8 cellular contexts compared by ENCODE assay signal in the genomic region with DNA sequence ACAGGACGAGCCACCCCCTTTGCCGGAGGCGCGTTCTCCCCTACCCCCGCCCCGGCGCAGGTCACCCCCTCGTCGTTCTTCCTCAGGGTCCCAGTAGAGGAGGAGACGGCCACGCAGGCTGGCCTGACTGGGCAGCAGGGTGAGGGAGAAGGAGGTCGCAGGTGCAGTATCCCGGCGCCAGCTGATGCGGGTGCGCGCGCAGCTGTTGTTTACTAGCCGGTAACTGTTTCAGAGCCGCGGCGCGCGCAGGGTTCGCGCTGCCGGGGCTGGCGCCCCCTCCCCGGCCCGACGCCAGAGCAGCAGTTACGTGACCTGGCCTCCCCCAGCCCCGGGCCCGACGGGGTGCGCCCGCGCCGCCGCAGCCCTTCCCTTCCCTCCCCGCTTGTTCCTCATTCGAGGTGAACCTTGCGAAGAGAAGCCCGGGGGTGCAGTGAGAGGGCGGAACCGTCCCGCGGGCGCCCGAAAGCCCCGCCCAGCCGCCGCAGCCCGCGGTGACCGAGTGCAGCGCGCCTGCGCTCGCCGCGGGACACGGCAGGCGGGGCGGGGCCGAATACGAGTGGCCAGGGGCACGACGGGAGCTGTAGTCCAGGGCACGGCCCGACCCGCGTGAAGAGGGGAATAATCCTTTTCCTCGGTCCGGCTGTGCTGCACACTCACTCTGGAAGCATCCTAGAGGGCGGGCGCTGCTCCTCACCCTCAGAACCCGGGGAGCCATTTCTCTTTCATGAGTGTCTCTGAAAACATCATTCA. TPM values are rescaled to one million over a fixed set of nuclear protein-coding genes. Genes with fewer than 3 reads are reported as not detected.
DNase-seq lines count a peak whose midpoint lies in the region; FAIRE-seq and TF ChIP-seq lines count a peak whose summit lies in the region.

SLC12A6 (minus strand) TSS at position 225 of the 750 bp plus-strand sequence. CDS start 1,101 bp downstream, outside the sequence.

- peak within 1 kb of the TSS; percentile 65 for H2AFZ ChIP-seq in MM.1S (ENCODE audit: low read length)

- H3K4me2 ChIP-seq in MM.1S (ENCODE audit: low read depth, low read length), result peak within 1 kb of the TSS; percentile 92

- H3K27ac ChIP-seq in MM.1S (ENCODE audit: low read length) (peak within 1 kb of the TSS; percentile 80), neutrophil (peak within 1 kb of the TSS; percentile 99)

- peak; percentile 78 for FAIRE-seq in G401.6 (lab: Jason Lieb, UNC)

- in situ Hi-C loops in HAP-1 (cut with MboI; ENCODE audit: low sequenced_read_pairs) (loop anchor here (5.0 kb wide), 1 partner anchor 95 kb away; no protein-coding TSS in a partner anchor), SK-MEL-5 (cut with HindIII; ENCODE audit: low pct_unique_long_range_greater_than_20kb, low sequenced_read_pairs) (no loop called here)

- H3K4me1 ChIP-seq in HAP-1 (peaks cover 28% of the 10 kb centered on the region), MM.1S (ENCODE audit: low read length) (peaks cover 14% of the 10 kb centered on the region), neutrophil (ENCODE audit: control insufficient read depth in 1 of 2, insufficient read depth in 1 of 2, low read depth in 1 of 2, low read length in 1 of 2) (peaks cover 55 to 77% of the 10 kb centered on the region in 2 experiments)

- no peaks in the 10 kb centered on the region for H3K27me3 ChIP-seq in HAP-1 (ENCODE audit: low read depth)
- H3K27me3 ChIP-seq in MM.1S (replicated peaks; ENCODE audit: insufficient read depth, low read length), result no peaks in the 10 kb centered on the region
- H3K27me3 ChIP-seq in neutrophil, result no peaks in the 10 kb centered on the region

- peak; percentile 88 to 95 for DNase-seq in HAP-1 (ENCODE audit: low spot score in 2 of 2)
- DNase-seq in MM.1S, result peak; percentile 94
- DNase-seq in SK-MEL-5 (ENCODE audit: low read depth, low spot score), result peak; percentile 90
- peak; percentile 92 for DNase-seq in activated naive CD4-positive, alpha-beta T cell treated with Interleukin-2 at 50 U/mL for 16 hours
- DNase-seq in foreskin melanocyte, result peak; percentile 82

- peak within 1 kb of the TSS; percentile 75 for H3K4me3 ChIP-seq in HAP-1
- H3K4me3 ChIP-seq in MM.1S (ENCODE audit: low read length), result peak within 1 kb of the TSS; percentile 87
- peak within 1 kb of the TSS; percentile 83 to 97 for H3K4me3 ChIP-seq in neutrophil (ENCODE audit: low read depth in 1 of 2, low read length in 1 of 2)

- peak within 1 kb of the TSS; percentile 83 for H3K9ac ChIP-seq in MM.1S (ENCODE audit: low read length)

- H3K36me3 ChIP-seq in HAP-1 (replicated peaks), result peaks cover 25% of the 10 kb centered on the region
- no peaks in the 10 kb centered on the region; the same call in 1 of the 2 replicates for H3K36me3 ChIP-seq in MM.1S (replicated peaks; ENCODE audit: insufficient read depth, low read length)
- H3K36me3 ChIP-seq in neutrophil, result peaks cover 30% of the 10 kb centered on the region

- H4K20me1 ChIP-seq in MM.1S (ENCODE audit: insufficient read depth, low read length), result no peaks in the 10 kb centered on the region

- peaks cover 49% of the 10 kb centered on the region for H3F3A ChIP-seq in MM.1S (ENCODE audit: insufficient read depth, low read length)

- peaks cover 75% of the 10 kb centered on the region for H3K79me2 ChIP-seq in MM.1S (ENCODE audit: low read length)

- TF ChIP-seq CTCF in MM.1S (IDR thresholded peaks at IDR 0.05; ENCODE audit: low read length) (no peak), neutrophil (IDR thresholded peaks at IDR 0.05) (peak; percentile 66), subcutaneous adipose tissue (IDR thresholded peaks at IDR 0.05; ENCODE audit: low read depth) (no peak)

- H3K9me3 ChIP-seq in HAP-1 (no peaks in the 10 kb centered on the region), MM.1S (replicated peaks; ENCODE audit: insufficient read depth, low read length) (no peaks in the 10 kb centered on the region), neutrophil (no peaks in the 10 kb centered on the region)

- H3K9me2 ChIP-seq in MM.1S (replicated peaks; ENCODE audit: insufficient read depth, low read length), result no peaks in the 10 kb centered on the region

RNA-seq across cellular contexts. Expression of gene SLC12A6, which starts in this region (rescaled TPM):
- 2.7 and 2.9 TPM in 2 replicates for total RNA-seq in SK-MEL-5 (2014; rRNA removed; shearing (Covaris generic))
- 2.0 and 3.8 TPM in 2 replicates for polyA plus RNA-seq in SK-MEL-5 (2015; cell fraction: cytosol; rRNA removed)
- polyA plus RNA-seq in SK-MEL-5 (2015; cell fraction: nucleus; rRNA removed), result 7.0 and 7.8 TPM in 2 replicates
- 10 to 100 TPM; 22.0 to 58.0 (median 27.1) TPM for total RNA-seq in subcutaneous adipose tissue

Comparison
In these comparisons a context has a peak if more than half of its experiments do, and no peak if none do; other contexts are left out.
1. Peak in every context shown above with its lines: DNase-seq, H3K4me3 ChIP-seq and H3K27ac ChIP-seq.